ENCODE assay signal across 8 cellular contexts in the genomic region with DNA sequence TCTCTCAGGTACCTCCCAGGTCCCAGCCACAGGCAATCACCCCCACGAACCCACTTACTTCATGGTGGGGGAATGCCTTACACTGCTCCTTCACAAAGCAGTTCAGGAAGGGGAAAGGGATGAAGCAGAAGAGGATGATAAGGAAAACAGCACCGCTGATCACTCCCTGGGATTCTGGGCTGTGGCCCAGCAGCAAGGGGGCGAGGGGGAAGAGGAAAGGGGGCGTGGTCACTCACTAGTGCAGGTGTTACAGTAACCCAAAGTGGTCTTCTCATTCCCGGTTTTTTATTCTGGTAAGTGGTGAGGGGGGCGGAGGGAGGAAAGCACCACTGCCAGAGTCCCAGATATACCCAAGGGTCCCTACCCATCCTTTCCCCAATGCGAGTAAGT. TPM values are rescaled to one million over a fixed set of nuclear protein-coding genes. Genes with fewer than 3 reads are reported as not detected.
DNase-seq lines count a peak whose midpoint lies in the region; ATAC-seq and TF ChIP-seq lines count a peak whose summit lies in the region.

No MANE protein-coding gene starts in this region.

- H3K4me1 ChIP-seq in lower lobe of right lung, result peaks cover 31% of the 10 kb centered on the region

- H3K27me3 Mint-ChIP-seq in activated naive CD4-positive, alpha-beta T cell treated with anti-CD3 and anti-CD28 coated beads, Interleukin-2, amount 10 ng/mL, durations not matched to agents 7 days and 5 days, result peaks cover 4% of the 10 kb centered on the region
- H3K27me3 Mint-ChIP-seq in type B pancreatic cell, result no peaks in the 10 kb centered on the region

- no peaks in the 10 kb centered on the region for H3K9me3 Mint-ChIP-seq in activated naive CD4-positive, alpha-beta T cell treated with anti-CD3 and anti-CD28 coated beads, Interleukin-2, amount 10 ng/mL, durations not matched to agents 7 days and 5 days
- no peaks in the 10 kb centered on the region for H3K9me3 Mint-ChIP-seq in type B pancreatic cell

- H3K27ac ChIP-seq in lower lobe of right lung, result peak overlapping the region; percentile 96

- H3K36me3 ChIP-seq in lower lobe of right lung, result peaks cover 25% of the 10 kb centered on the region

- H3K4me3 ChIP-seq in astrocyte of the cerebellum (ENCODE audit: low read depth, low read length), result peak overlapping the region; percentile 91
- H3K4me3 ChIP-seq in lower lobe of right lung, result peak overlapping the region; percentile 95

- H3K27ac Mint-ChIP-seq in activated naive CD4-positive, alpha-beta T cell treated with anti-CD3 and anti-CD28 coated beads, Interleukin-2, amount 10 ng/mL, durations not matched to agents 7 days and 5 days, result peak overlapping the region; percentile 98
- peak overlapping the region; percentile 99 for H3K27ac Mint-ChIP-seq in type B pancreatic cell

- H3K4me1 Mint-ChIP-seq in activated naive CD4-positive, alpha-beta T cell treated with anti-CD3 and anti-CD28 coated beads, Interleukin-2, amount 10 ng/mL, durations not matched to agents 7 days and 5 days, result peaks cover 68% of the 10 kb centered on the region
- peaks cover 24% of the 10 kb centered on the region for H3K4me1 Mint-ChIP-seq in type B pancreatic cell (ENCODE audit: unreplicated experiment)

- intact Hi-C loops in lower lobe of right lung (cut with DNase I), result no loop called here

- peak overlapping the region; percentile 92 for H3K4me3 Mint-ChIP-seq in activated naive CD4-positive, alpha-beta T cell treated with anti-CD3 and anti-CD28 coated beads, Interleukin-2, amount 10 ng/mL, durations not matched to agents 7 days and 5 days
- peak overlapping the region; percentile 92 for H3K4me3 Mint-ChIP-seq in type B pancreatic cell

- no peak for TF ChIP-seq CTCF in astrocyte of the cerebellum (IDR thresholded peaks at IDR 0.05; ENCODE audit: low read depth, low read length, missing control alignments)
- TF ChIP-seq CTCF in lower lobe of right lung (IDR thresholded peaks at IDR 0.05), result no peak
- no peak for TF ChIP-seq CTCF in type B pancreatic cell (conservative IDR thresholded peaks at IDR 0.05)

- H3K27me3 ChIP-seq in lower lobe of right lung (ENCODE audit: low read depth), result no peaks in the 10 kb centered on the region

- no peak for ATAC-seq in lower lobe of right lung

- in situ Hi-C loops in astrocyte of the cerebellum (cut with HindIII; ENCODE audit: low sequenced_read_pairs), result loop anchor here (5.0 to 25.0 kb wide), 2 partner anchors 84 to 186 kb away; a partner anchor contains a TSS

- peaks cover 33% of the 10 kb centered on the region for H3K36me3 Mint-ChIP-seq in activated naive CD4-positive, alpha-beta T cell treated with anti-CD3 and anti-CD28 coated beads, Interleukin-2, amount 10 ng/mL, durations not matched to agents 7 days and 5 days
- H3K36me3 Mint-ChIP-seq in type B pancreatic cell, result peaks cover 17% of the 10 kb centered on the region

- DNase-seq in activated naive CD4-positive, alpha-beta T cell treated with anti-CD3 and anti-CD28 coated beads, Interleukin-2, amount 10 ng/mL, durations not matched to agents 7 days and 5 days, result no peak
- no peak for DNase-seq in activated naive CD4-positive, alpha-beta T cell (lab: John Stamatoyannopoulos, UW)
- DNase-seq in astrocyte of the cerebellum (ENCODE audit: low read depth) (no peak), lower lobe of right lung (no peak), type B pancreatic cell (ENCODE audit: extremely low spot score, unreplicated experiment) (no peak), MV-4-11 (lab: John Stamatoyannopoulos, UW) (no peak), T-helper 9 cell (no peak), LoVo (ENCODE audit: low spot score) (no peak)

- H3K9me3 ChIP-seq in lower lobe of right lung, result no peaks in the 10 kb centered on the region

- CTCF ChIA-PET in activated naive CD4-positive, alpha-beta T cell treated with anti-CD3 and anti-CD28 coated beads, Interleukin-2, amount 10 ng/mL, durations not matched to agents 7 days and 5 days (lab: Charles Lee), result interaction anchor here (1.7 kb wide), 1 partner anchor 39 kb away, joined by 3 read pairs; no protein-coding TSS in a partner anchor

RNA-seq across cellular contexts. Expression of a gene that starts 0.7 kb away (rescaled TPM):
- 40.6 TPM for total RNA-seq in lower lobe of right lung
- 46.4 and 62.1 TPM in 2 replicates for total RNA-seq in type B pancreatic cell (ENCODE audit: low replicate concordance)

RNA-seq across cellular contexts. Expression of a gene that starts 6.2 kb away (rescaled TPM):
- total RNA-seq in lower lobe of right lung (16.5 TPM), type B pancreatic cell (ENCODE audit: low replicate concordance) (10.7 and 13.5 TPM in 2 replicates)

RNA-seq across cellular contexts. Expression of a gene that starts 16.3 kb away (rescaled TPM):
- 16.7 TPM for total RNA-seq in lower lobe of right lung
- total RNA-seq in type B pancreatic cell (ENCODE audit: low replicate concordance), result 25.3 and 38.2 TPM in 2 replicates

RNA-seq across cellular contexts. Expression of a gene that starts 20.4 kb away (rescaled TPM):
- total RNA-seq in lower lobe of right lung, result 31.0 TPM
- total RNA-seq in type B pancreatic cell (ENCODE audit: low replicate concordance), result 31.6 and 33.0 TPM in 2 replicates

RNA-seq across cellular contexts. Expression of a gene that starts 33.3 kb away (rescaled TPM):
- total RNA-seq in lower lobe of right lung (45.6 TPM), type B pancreatic cell (ENCODE audit: low replicate concordance) (34.8 and 35.8 TPM in 2 replicates)
